In the genomic region with DNA sequence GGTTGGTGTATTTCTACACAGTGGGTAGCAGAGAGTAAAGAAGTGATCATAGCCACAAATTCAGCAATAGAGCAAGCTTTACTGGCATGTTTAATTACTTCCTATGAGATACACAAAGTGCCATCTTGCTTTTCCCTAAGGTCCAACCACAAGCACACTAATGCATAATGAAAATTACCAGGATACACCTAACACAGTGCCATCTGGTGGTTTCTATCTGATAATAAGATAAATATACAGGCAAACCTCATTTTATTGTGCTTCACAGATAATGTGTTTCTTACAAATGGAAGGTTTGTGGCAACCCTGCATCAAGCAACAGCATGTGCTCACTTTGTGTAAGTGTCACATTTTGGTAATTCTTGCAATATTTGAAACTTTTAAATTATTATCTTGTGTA, we compare ENCODE assay signal across 1 cellular context.
TF ChIP-seq lines count a peak whose summit lies in the region.

No MANE protein-coding gene starts in this region.

TF ChIP-seq in GM23338, 12 proteins besides CTCF, POLR2A, EP300 and RAD21 (continued from another document):
- no peak for TF ChIP-seq ZNF462 (CRISPR knock-in tag; IDR thresholded peaks at IDR 0.05)
- no peak for TF ChIP-seq STAT1 (IDR thresholded peaks at IDR 0.05; ENCODE audit: unreplicated experiment)
- no peak for TF ChIP-seq ETS1 (IDR thresholded peaks at IDR 0.05)
TF ChIP-seq in GM23338: peak in this region for 0.
